Comparison of ENCODE assay signal across 2 cellular contexts in genomic region chr11:120172054-120172881, GRCh38.
TF ChIP-seq lines count a peak whose summit lies in the region.

No MANE protein-coding gene starts in this region.

TF ChIP-seq in SK-N-SH, 30 proteins besides CTCF, POLR2A, EP300 and RAD21:
- TF ChIP-seq USF1 (IDR thresholded peaks at IDR 0.05; ENCODE audit: borderline replicate concordance, low read depth), result no peak
- TF ChIP-seq EZH2phosphoT487 (IDR thresholded peaks at IDR 0.05; ENCODE audit: borderline replicate concordance, low read depth), result no peak
- TF ChIP-seq CHD2 (IDR thresholded peaks at IDR 0.05; ENCODE audit: low read length, partially characterized antibody), result no peak
- no peak for TF ChIP-seq FOXJ3 (CRISPR knock-in tag; IDR thresholded peaks at IDR 0.05)
- 0 out of 2 replicates have a peak, but pooled peaks have one; percentile 25 for TF ChIP-seq NRF1 (IDR thresholded peaks at IDR 0.05; ENCODE audit: low read depth, low read length)
- TF ChIP-seq MXI1 (IDR thresholded peaks at IDR 0.05; ENCODE audit: low read depth, low read length), result 0 out of 2 replicates have a peak, but pooled peaks have one; percentile 42
- TF ChIP-seq ZBTB33 (IDR thresholded peaks at IDR 0.05; ENCODE audit: borderline replicate concordance, low read depth), result no peak
- no peak for TF ChIP-seq RCOR1 (IDR thresholded peaks at IDR 0.05; ENCODE audit: low read length)
- no peak for TF ChIP-seq GATA2 (CRISPR knock-in tag; IDR thresholded peaks at IDR 0.05)
- TF ChIP-seq GABPA (IDR thresholded peaks at IDR 0.05; ENCODE audit: low read depth), result no peak
- TF ChIP-seq MAX (IDR thresholded peaks at IDR 0.05; ENCODE audit: low read depth), result no peak
- no peak for TF ChIP-seq RFX5 (IDR thresholded peaks at IDR 0.05; ENCODE audit: low read length)
- TF ChIP-seq FOSL2 (IDR thresholded peaks at IDR 0.05; ENCODE audit: borderline replicate concordance, low read depth), result no peak
- TF ChIP-seq PBX3 (IDR thresholded peaks at IDR 0.05), result no peak
- TF ChIP-seq, protein P1, sequence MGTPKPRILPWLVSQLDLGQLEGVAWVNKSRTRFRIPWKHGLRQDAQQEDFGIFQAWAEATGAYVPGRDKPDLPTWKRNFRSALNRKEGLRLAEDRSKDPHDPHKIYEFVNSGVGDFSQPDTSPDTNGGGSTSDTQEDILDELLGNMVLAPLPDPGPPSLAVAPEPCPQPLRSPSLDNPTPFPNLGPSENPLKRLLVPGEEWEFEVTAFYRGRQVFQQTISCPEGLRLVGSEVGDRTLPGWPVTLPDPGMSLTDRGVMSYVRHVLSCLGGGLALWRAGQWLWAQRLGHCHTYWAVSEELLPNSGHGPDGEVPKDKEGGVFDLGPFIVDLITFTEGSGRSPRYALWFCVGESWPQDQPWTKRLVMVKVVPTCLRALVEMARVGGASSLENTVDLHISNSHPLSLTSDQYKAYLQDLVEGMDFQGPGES (IDR thresholded peaks at IDR 0.05; ENCODE audit: low read depth, low read length), result no peak
- TF ChIP-seq YY1 (IDR thresholded peaks at IDR 0.05; ENCODE audit: low read depth), result no peak
- no peak for TF ChIP-seq TAF1 (IDR thresholded peaks at IDR 0.05; ENCODE audit: borderline replicate concordance, low read depth, low read length)
- TF ChIP-seq SMC3 (IDR thresholded peaks at IDR 0.05; ENCODE audit: low read depth, low read length), result peak; percentile 100
- no peak for TF ChIP-seq TEAD4 (IDR thresholded peaks at IDR 0.05; ENCODE audit: borderline replicate concordance, insufficient read depth)
- TF ChIP-seq FOXM1 (IDR thresholded peaks at IDR 0.05; ENCODE audit: low read depth), result no peak
- no peak for TF ChIP-seq POLR2AphosphoS5 (IDR thresholded peaks at IDR 0.05; ENCODE audit: low read depth, low read length)
- TF ChIP-seq NFIC (IDR thresholded peaks at IDR 0.05; ENCODE audit: borderline replicate concordance), result no peak

TF ChIP-seq in K562, 482 proteins besides CTCF, POLR2A, EP300 and RAD21 (continues in another document):
- TF ChIP-seq EGR1 (conservative IDR thresholded peaks at IDR 0.05), result no peak
- peak; percentile 5 for TF ChIP-seq RBM25 (IDR thresholded peaks at IDR 0.05; ENCODE audit: low read depth, low read length, severe bottlenecking)
- TF ChIP-seq CCNT2 (IDR thresholded peaks at IDR 0.05; ENCODE audit: borderline replicate concordance, extremely low read depth, insufficient read length, low read depth, low read length), result no peak
- no peak for TF ChIP-seq ZNF589 (CRISPR knock-in tag; IDR thresholded peaks at IDR 0.05; ENCODE audit: low read depth)
- no peak for TF ChIP-seq ZNF140 (CRISPR knock-in tag; IDR thresholded peaks at IDR 0.05)
- TF ChIP-seq SMARCB1 (IDR thresholded peaks at IDR 0.05; ENCODE audit: insufficient read length, low read depth), result no peak
- TF ChIP-seq HES1 (IDR thresholded peaks at IDR 0.05; ENCODE audit: low read depth), result no peak
- no peak for TF ChIP-seq ZNF253 (CRISPR knock-in tag; conservative IDR thresholded peaks at IDR 0.05)
- no peak for TF ChIP-seq KAT2B (IDR thresholded peaks at IDR 0.05; ENCODE audit: low read depth, low read length)
- TF ChIP-seq JUN (IDR thresholded peaks at IDR 0.05; ENCODE audit: borderline replicate concordance, low read depth, low read length), result no peak
- TF ChIP-seq JUN (CRISPR knock-in tag; IDR thresholded peaks at IDR 0.05; ENCODE audit: borderline replicate concordance), result no peak
- no peak for TF ChIP-seq EWSR1 (IDR thresholded peaks at IDR 0.05; ENCODE audit: borderline replicate concordance, low read depth, partially characterized antibody)
- TF ChIP-seq, protein P2, sequence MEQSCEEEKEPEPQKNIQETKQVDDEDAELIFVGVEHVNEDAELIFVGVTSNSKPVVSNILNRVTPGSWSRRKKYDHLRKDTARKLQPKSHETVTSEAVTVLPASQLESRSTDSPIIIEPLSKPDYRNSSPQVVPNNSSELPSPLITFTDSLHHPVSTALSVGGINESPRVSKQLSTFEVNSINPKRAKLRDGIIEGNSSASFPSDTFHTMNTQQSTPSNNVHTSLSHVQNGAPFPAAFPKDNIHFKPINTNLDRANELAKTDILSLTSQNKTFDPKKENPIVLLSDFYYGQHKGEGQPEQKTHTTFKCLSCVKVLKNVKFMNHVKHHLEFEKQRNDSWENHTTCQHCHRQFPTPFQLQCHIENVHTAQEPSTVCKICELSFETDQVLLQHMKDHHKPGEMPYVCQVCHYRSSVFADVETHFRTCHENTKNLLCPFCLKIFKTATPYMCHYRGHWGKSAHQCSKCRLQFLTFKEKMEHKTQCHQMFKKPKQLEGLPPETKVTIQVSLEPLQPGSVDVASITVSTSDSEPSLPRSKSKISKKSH (CRISPR knock-in tag; IDR thresholded peaks at IDR 0.05), result no peak
- peak; percentile 86 for TF ChIP-seq SMC3 (conservative IDR thresholded peaks at IDR 0.05; ENCODE audit: insufficient read depth, low read depth, low read length)
- no peak for TF ChIP-seq ZFPM2 (CRISPR knock-in tag; IDR thresholded peaks at IDR 0.05)
- no peak for TF ChIP-seq POLR3A (IDR thresholded peaks at IDR 0.05; ENCODE audit: borderline replicate concordance, extremely low read depth, insufficient read depth, insufficient read length)
- TF ChIP-seq HLTF (IDR thresholded peaks at IDR 0.05), result no peak
- TF ChIP-seq BMI1 (IDR thresholded peaks at IDR 0.05; ENCODE audit: low read length), result no peak
- TF ChIP-seq ZNF75A (CRISPR knock-in tag; IDR thresholded peaks at IDR 0.05), result no peak
- TF ChIP-seq MAX (CRISPR knock-in tag; IDR thresholded peaks at IDR 0.05), result no peak
- TF ChIP-seq, protein P3, sequence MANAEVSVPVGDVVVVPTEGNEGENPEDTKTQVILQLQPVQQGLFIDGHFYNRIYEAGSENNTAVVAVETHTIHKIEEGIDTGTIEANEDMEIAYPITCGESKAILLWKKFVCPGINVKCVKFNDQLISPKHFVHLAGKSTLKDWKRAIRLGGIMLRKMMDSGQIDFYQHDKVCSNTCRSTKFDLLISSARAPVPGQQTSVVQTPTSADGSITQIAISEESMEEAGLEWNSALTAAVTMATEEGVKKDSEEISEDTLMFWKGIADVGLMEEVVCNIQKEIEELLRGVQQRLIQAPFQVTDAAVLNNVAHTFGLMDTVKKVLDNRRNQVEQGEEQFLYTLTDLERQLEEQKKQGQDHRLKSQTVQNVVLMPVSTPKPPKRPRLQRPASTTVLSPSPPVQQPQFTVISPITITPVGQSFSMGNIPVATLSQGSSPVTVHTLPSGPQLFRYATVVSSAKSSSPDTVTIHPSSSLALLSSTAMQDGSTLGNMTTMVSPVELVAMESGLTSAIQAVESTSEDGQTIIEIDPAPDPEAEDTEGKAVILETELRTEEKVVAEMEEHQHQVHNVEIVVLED (CRISPR knock-in tag; IDR thresholded peaks at IDR 0.05), result no peak
- no peak for TF ChIP-seq CEBPZ (IDR thresholded peaks at IDR 0.05; ENCODE audit: borderline replicate concordance, low read depth, low read length)
- TF ChIP-seq, protein P4, sequence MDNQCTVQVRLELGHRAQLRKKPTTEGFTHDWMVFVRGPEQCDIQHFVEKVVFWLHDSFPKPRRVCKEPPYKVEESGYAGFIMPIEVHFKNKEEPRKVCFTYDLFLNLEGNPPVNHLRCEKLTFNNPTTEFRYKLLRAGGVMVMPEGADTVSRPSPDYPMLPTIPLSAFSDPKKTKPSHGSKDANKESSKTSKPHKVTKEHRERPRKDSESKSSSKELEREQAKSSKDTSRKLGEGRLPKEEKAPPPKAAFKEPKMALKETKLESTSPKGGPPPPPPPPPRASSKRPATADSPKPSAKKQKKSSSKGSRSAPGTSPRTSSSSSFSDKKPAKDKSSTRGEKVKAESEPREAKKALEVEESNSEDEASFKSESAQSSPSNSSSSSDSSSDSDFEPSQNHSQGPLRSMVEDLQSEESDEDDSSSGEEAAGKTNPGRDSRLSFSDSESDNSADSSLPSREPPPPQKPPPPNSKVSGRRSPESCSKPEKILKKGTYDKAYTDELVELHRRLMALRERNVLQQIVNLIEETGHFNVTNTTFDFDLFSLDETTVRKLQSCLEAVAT (IDR thresholded peaks at IDR 0.05), result no peak
- TF ChIP-seq HDAC3 (IDR thresholded peaks at IDR 0.05; ENCODE audit: borderline replicate concordance, partially characterized antibody), result no peak
- TF ChIP-seq FOS (IDR thresholded peaks at IDR 0.05; ENCODE audit: extremely low read depth, insufficient read length), result no peak
- no peak for TF ChIP-seq TAF15 (IDR thresholded peaks at IDR 0.05; ENCODE audit: low read depth, low read length)
- no peak for TF ChIP-seq MTA1 (IDR thresholded peaks at IDR 0.05; ENCODE audit: borderline replicate concordance)
- TF ChIP-seq ZSCAN32 (CRISPR knock-in tag; IDR thresholded peaks at IDR 0.05), result no peak
- no peak for TF ChIP-seq KLF1 (tag; IDR thresholded peaks at IDR 0.05)
- TF ChIP-seq KAT7 (CRISPR knock-in tag; IDR thresholded peaks at IDR 0.05; ENCODE audit: borderline replicate concordance), result no peak
- no peak for TF ChIP-seq HNRNPK (IDR thresholded peaks at IDR 0.05; ENCODE audit: low read depth, low read length, poor library complexity, severe bottlenecking)
- TF ChIP-seq, protein P5, sequence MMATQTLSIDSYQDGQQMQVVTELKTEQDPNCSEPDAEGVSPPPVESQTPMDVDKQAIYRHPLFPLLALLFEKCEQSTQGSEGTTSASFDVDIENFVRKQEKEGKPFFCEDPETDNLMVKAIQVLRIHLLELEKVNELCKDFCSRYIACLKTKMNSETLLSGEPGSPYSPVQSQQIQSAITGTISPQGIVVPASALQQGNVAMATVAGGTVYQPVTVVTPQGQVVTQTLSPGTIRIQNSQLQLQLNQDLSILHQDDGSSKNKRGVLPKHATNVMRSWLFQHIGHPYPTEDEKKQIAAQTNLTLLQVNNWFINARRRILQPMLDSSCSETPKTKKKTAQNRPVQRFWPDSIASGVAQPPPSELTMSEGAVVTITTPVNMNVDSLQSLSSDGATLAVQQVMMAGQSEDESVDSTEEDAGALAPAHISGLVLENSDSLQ (IDR thresholded peaks at IDR 0.05), result no peak
- TF ChIP-seq, protein P6, sequence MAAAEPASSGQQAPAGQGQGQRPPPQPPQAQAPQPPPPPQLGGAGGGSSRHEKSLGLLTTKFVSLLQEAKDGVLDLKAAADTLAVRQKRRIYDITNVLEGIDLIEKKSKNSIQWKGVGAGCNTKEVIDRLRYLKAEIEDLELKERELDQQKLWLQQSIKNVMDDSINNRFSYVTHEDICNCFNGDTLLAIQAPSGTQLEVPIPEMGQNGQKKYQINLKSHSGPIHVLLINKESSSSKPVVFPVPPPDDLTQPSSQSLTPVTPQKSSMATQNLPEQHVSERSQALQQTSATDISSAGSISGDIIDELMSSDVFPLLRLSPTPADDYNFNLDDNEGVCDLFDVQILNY (CRISPR knock-in tag; IDR thresholded peaks at IDR 0.05), result no peak
- TF ChIP-seq ZNF277 (CRISPR knock-in tag; IDR thresholded peaks at IDR 0.05; ENCODE audit: borderline replicate concordance), result no peak
- TF ChIP-seq ZNF507 (tag; conservative IDR thresholded peaks at IDR 0.05), result no peak
- TF ChIP-seq FOSL1 (tag; conservative IDR thresholded peaks at IDR 0.05), result no peak
- TF ChIP-seq MEF2D (tag; conservative IDR thresholded peaks at IDR 0.05; ENCODE audit: low read depth), result no peak
- TF ChIP-seq ZNF444 (CRISPR knock-in tag; IDR thresholded peaks at IDR 0.05), result no peak
- no peak for TF ChIP-seq MIER1 (IDR thresholded peaks at IDR 0.05; ENCODE audit: low read depth)
- peak; percentile 78 for TF ChIP-seq DEAF1 (CRISPR knock-in tag; IDR thresholded peaks at IDR 0.05)
- no peak for TF ChIP-seq ZBTB7A (IDR thresholded peaks at IDR 0.05; ENCODE audit: borderline replicate concordance, control insufficient read depth, low read depth, low read length)
- no peak for TF ChIP-seq BRD4 (IDR thresholded peaks at IDR 0.05)
